1 cellular context compared by ENCODE assay signal in the genomic region with DNA sequence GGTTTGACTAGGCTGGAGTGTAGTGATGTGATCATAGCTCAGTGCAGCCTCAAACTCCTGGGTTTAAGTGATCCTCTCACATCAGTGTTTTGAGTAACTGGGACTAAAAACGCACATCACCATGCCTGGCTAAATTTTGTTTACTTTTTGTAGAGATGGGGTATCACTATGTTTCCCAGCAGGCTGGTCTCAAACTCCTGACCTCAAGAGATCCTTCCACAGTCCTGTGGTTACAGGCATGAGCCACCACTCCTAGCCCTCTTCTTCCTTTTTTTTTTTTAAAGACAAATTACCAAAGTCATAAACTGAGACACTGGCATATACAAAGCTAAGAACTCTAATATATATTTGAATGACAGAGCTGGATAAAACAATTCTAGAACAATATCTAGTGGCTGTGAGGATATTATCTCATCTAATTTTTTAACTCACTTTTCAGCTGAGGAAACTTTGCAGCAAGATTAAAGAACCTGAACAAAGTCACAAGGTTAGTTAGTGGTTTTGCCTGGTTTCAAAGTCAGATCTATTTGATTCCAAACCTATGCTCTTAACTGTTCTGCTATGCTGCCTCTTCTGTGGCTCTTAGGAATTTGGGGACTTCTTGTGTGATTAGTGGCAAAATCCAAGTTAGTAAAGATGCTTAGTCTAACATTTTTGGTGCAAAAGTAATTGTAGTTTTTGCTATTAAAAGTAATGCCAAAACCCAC.
TF ChIP-seq lines count a peak whose summit lies in the region.

No MANE protein-coding gene starts in this region.

TF ChIP-seq in GM23338, 12 proteins besides CTCF, POLR2A, EP300 and RAD21 (continued from another document):
- TF ChIP-seq, protein P1, sequence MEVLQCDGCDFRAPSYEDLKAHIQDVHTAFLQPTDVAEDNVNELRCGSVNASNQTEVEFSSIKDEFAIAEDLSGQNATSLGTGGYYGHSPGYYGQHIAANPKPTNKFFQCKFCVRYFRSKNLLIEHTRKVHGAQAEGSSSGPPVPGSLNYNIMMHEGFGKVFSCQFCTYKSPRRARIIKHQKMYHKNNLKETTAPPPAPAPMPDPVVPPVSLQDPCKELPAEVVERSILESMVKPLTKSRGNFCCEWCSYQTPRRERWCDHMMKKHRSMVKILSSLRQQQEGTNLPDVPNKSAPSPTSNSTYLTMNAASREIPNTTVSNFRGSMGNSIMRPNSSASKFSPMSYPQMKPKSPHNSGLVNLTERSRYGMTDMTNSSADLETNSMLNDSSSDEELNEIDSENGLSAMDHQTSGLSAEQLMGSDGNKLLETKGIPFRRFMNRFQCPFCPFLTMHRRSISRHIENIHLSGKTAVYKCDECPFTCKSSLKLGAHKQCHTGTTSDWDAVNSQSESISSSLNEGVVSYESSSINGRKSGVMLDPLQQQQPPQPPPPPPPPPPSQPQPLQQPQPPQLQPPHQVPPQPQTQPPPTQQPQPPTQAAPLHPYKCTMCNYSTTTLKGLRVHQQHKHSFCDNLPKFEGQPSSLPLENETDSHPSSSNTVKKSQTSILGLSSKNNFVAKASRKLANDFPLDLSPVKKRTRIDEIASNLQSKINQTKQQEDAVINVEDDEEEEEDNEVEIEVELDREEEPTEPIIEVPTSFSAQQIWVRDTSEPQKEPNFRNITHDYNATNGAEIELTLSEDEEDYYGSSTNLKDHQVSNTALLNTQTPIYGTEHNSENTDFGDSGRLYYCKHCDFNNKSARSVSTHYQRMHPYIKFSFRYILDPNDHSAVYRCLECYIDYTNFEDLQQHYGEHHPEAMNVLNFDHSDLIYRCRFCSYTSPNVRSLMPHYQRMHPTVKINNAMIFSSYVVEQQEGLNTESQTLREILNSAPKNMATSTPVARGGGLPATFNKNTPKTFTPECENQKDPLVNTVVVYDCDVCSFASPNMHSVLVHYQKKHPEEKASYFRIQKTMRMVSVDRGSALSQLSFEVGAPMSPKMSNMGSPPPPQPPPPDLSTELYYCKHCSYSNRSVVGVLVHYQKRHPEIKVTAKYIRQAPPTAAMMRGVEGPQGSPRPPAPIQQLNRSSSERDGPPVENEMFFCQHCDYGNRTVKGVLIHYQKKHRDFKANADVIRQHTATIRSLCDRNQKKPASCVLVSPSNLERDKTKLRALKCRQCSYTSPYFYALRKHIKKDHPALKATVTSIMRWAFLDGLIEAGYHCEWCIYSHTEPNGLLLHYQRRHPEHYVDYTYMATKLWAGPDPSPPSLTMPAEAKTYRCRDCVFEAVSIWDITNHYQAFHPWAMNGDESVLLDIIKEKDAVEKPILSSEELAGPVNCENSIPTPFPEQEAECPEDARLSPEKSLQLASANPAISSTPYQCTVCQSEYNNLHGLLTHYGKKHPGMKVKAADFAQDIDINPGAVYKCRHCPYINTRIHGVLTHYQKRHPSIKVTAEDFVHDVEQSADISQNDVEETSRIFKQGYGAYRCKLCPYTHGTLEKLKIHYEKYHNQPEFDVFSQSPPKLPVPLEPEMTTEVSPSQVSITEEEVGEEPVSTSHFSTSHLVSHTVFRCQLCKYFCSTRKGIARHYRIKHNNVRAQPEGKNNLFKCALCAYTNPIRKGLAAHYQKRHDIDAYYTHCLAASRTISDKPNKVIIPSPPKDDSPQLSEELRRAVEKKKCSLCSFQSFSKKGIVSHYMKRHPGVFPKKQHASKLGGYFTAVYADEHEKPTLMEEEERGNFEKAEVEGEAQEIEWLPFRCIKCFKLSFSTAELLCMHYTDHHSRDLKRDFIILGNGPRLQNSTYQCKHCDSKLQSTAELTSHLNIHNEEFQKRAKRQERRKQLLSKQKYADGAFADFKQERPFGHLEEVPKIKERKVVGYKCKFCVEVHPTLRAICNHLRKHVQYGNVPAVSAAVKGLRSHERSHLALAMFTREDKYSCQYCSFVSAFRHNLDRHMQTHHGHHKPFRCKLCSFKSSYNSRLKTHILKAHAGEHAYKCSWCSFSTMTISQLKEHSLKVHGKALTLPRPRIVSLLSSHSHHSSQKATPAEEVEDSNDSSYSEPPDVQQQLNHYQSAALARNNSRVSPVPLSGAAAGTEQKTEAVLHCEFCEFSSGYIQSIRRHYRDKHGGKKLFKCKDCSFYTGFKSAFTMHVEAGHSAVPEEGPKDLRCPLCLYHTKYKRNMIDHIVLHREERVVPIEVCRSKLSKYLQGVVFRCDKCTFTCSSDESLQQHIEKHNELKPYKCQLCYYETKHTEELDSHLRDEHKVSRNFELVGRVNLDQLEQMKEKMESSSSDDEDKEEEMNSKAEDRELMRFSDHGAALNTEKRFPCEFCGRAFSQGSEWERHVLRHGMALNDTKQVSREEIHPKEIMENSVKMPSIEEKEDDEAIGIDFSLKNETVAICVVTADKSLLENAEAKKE (CRISPR knock-in tag; IDR thresholded peaks at IDR 0.05), result no peak
